Comparison of ENCODE assay signal across 16 cellular contexts in genomic region chr14:67370830-67371229, GRCh38. TPM values are rescaled to one million over a fixed set of nuclear protein-coding genes. Genes with fewer than 3 reads are reported as not detected.
A peak's percentile ranks its signal among the peaks of the same experiment; 100 is the strongest.
DNase-seq lines count a peak whose midpoint lies in the region; ATAC-seq and TF ChIP-seq lines count a peak whose summit lies in the region.
"Had no signal": no experiment of that assay in that cellular context is flagged by ENCODE, and none has a peak within 500 bp of the region (broad histone marks: within the 10 kb centered on the region; RNA-seq: fewer than 3 reads in every experiment).

No MANE protein-coding gene starts in this region.

- H4K5ac ChIP-seq in H9 (ENCODE audit: insufficient read length, low read depth, low read length) = no peak overlapping the region

- no peaks in the 10 kb centered on the region for H3K27me3 Mint-ChIP-seq in activated CD4-positive, alpha-beta T cell treated with anti-CD3 and anti-CD28 coated beads, Interleukin-2, amount 10 ng/mL, durations not matched to agents 24 days and 14 days
- no peaks in the 10 kb centered on the region for H3K27me3 Mint-ChIP-seq in activated CD4-positive, alpha-beta T cell treated with anti-CD3 and anti-CD28 coated beads, Interleukin-2, amount 10 ng/mL, durations not matched to agents 7 days and 5 days
- no peaks in the 10 kb centered on the region for H3K27me3 Mint-ChIP-seq in H9 (ENCODE audit: low read depth)
- no peaks in the 10 kb centered on the region for H3K27me3 Mint-ChIP-seq in activated T-helper 17 cell treated with anti-CD3 and anti-CD28 coated beads, Interleukin-2, amount 50 U/mL, for 72 hours
- H3K27me3 Mint-ChIP-seq: CD4-positive, CD25-positive, alpha-beta regulatory T cell had no signal

- no peak overlapping the region for H3K9ac ChIP-seq in H9 (ENCODE audit: extremely low read depth, insufficient read length, low read length)

- H3K27ac ChIP-seq in H9 (ENCODE audit: insufficient read length, low read depth, low read length) (no peak overlapping the region), osteoblast (ENCODE audit: low read depth, low read length) (peak overlapping the region; percentile 30)
- H3K27ac ChIP-seq: epithelial cell of prostate, pancreas, transverse colon had no signal

- H2BK20ac ChIP-seq in H9 (ENCODE audit: low read depth, low read length, poor library complexity, severe bottlenecking) = no peak overlapping the region

- H2BK5ac ChIP-seq in H9 (ENCODE audit: insufficient read length, low read length) = no peak overlapping the region

- TF ChIP-seq CTCF in H9 (conservative IDR thresholded peaks at IDR 0.05) (no peak), osteoblast (IDR thresholded peaks at IDR 0.05; ENCODE audit: extremely low read depth, low read depth, low read length) (no peak)

- no peak overlapping the region for H4K91ac ChIP-seq in H9 (ENCODE audit: insufficient read length, low read depth, low read length)

- H3K4me3 ChIP-seq in osteoblast (ENCODE audit: insufficient read depth, low read length) = no peak overlapping the region
- H3K4me3 ChIP-seq: pancreas, transverse colon had no signal

- peaks cover 71% of the 10 kb centered on the region for H3K36me3 Mint-ChIP-seq in activated CD4-positive, alpha-beta T cell treated with anti-CD3 and anti-CD28 coated beads, Interleukin-2, amount 10 ng/mL, durations not matched to agents 24 days and 14 days (ENCODE audit: low read depth)
- H3K36me3 Mint-ChIP-seq in activated CD4-positive, alpha-beta T cell treated with anti-CD3 and anti-CD28 coated beads, Interleukin-2, amount 10 ng/mL, durations not matched to agents 7 days and 5 days (ENCODE audit: low read depth) = peaks cover 57% of the 10 kb centered on the region
- H3K36me3 Mint-ChIP-seq in H9 (ENCODE audit: insufficient read depth in 1 of 3, low read depth in 3 of 3) = peaks cover 31 to 93% (median 76%) of the 10 kb centered on the region in 3 experiments; a peak in 6 of 7 replicates
- H3K36me3 Mint-ChIP-seq in activated T-helper 17 cell treated with anti-CD3 and anti-CD28 coated beads, Interleukin-2, amount 50 U/mL, for 72 hours (ENCODE audit: low read depth) = peaks cover 100% of the 10 kb centered on the region

- H3K14ac ChIP-seq in H9 (ENCODE audit: insufficient read depth, low read length) = no peak overlapping the region

- H2BK15ac ChIP-seq in H9 (ENCODE audit: low read depth, low read length) = no peak overlapping the region

- H3K4me3 Mint-ChIP-seq in activated CD4-positive, alpha-beta T cell treated with anti-CD3 and anti-CD28 coated beads, Interleukin-2, amount 10 ng/mL, durations not matched to agents 24 days and 14 days = peak overlapping the region; percentile 20
- no peak overlapping the region for H3K4me3 Mint-ChIP-seq in activated CD4-positive, alpha-beta T cell treated with anti-CD3 and anti-CD28 coated beads, Interleukin-2, amount 10 ng/mL, durations not matched to agents 7 days and 5 days
- H3K4me3 Mint-ChIP-seq in H9 = no peak overlapping the region
- peak overlapping the region; percentile 8 for H3K4me3 Mint-ChIP-seq in activated T-helper 17 cell treated with anti-CD3 and anti-CD28 coated beads, Interleukin-2, amount 50 U/mL, for 72 hours

- no peak overlapping the region for H3K18ac ChIP-seq in H9 (ENCODE audit: insufficient read length, low read depth, low read length)

- H2BK12ac ChIP-seq in H9 (ENCODE audit: insufficient read length, low read depth, low read length) = no peak overlapping the region

- H2AFZ ChIP-seq in H9 (ENCODE audit: low read length) (no peak overlapping the region), osteoblast (ENCODE audit: low read length) (no peak overlapping the region)

- DNase-seq in activated CD4-positive, alpha-beta T cell treated with anti-CD3 and anti-CD28 coated beads, Interleukin-2, amount 10 ng/mL, durations not matched to agents 24 days and 14 days = no peak
- no peak for DNase-seq in activated CD4-positive, alpha-beta T cell treated with anti-CD3 and anti-CD28 coated beads, Interleukin-2, amount 10 ng/mL, durations not matched to agents 7 days and 5 days
- DNase-seq in H9 (no peak), osteoblast (ENCODE audit: insufficient read length, low spot score, missing footprints) (no peak), head of caudate nucleus (no peak), anterior cingulate cortex (lab: John Stamatoyannopoulos, UW) (no peak)
- DNase-seq in activated CD8-positive, alpha-beta memory T cell treated with anti-CD3 and anti-CD28 coated beads, Interleukin-2, amount 50 U/mL, for 4 hours = no peak
- DNase-seq: activated CD4-positive, CD25-positive, alpha-beta regulatory T cell treated with anti-CD3 and anti-CD28 coated beads, Interleukin-2, amount 50 U/mL, for 72 hours; CD4-positive, CD25-positive, alpha-beta regulatory T cell; NCI-H1417 treated with DMSO at 0.1 percent for 48 hours; pancreas; SHP77; stimulated activated CD4-positive, alpha-beta T cell treated with anti-CD3 and anti-CD28 coated beads, Interleukin-4, amount 100 ng/mL, for 4 hours; transverse colon had no signal

- no peak overlapping the region for H2AK5ac ChIP-seq in H9 (ENCODE audit: insufficient read length, low read length)

- no CpG with 5 or more reads among the region's 5 CpGs for WGBS in H9 (ENCODE audit: extremely low coverage, insufficient read length, low lambda C conversion rate)

- POLR2A ChIA-PET in activated CD4-positive, alpha-beta T cell treated with anti-CD3 and anti-CD28 coated beads, Interleukin-2, amount 10 ng/mL, durations not matched to agents 7 days and 5 days (lab: Charles Lee) = no interaction called here

- no peaks in the 10 kb centered on the region for H3K27me3 ChIP-seq in H9 (ENCODE audit: insufficient read depth, low read length)
- no peaks in the 10 kb centered on the region for H3K27me3 ChIP-seq in osteoblast (ENCODE audit: insufficient read depth, low read length)
- H3K27me3 ChIP-seq: pancreas, transverse colon had no signal

- peaks cover 26% of the 10 kb centered on the region for H3K4me1 Mint-ChIP-seq in activated CD4-positive, alpha-beta T cell treated with anti-CD3 and anti-CD28 coated beads, Interleukin-2, amount 10 ng/mL, durations not matched to agents 24 days and 14 days
- H3K4me1 Mint-ChIP-seq in activated CD4-positive, alpha-beta T cell treated with anti-CD3 and anti-CD28 coated beads, Interleukin-2, amount 10 ng/mL, durations not matched to agents 7 days and 5 days = peaks cover 31% of the 10 kb centered on the region
- no peaks in the 10 kb centered on the region for H3K4me1 Mint-ChIP-seq in H9
- H3K4me1 Mint-ChIP-seq in activated T-helper 17 cell treated with anti-CD3 and anti-CD28 coated beads, Interleukin-2, amount 50 U/mL, for 72 hours = peaks cover 24% of the 10 kb centered on the region

- H3K4me1 ChIP-seq in H9 (ENCODE audit: insufficient read depth, low read length) = no peaks in the 10 kb centered on the region
- H3K4me1 ChIP-seq in osteoblast (ENCODE audit: insufficient read depth, low read length) = peaks cover 15% of the 10 kb centered on the region
- H3K4me1 ChIP-seq: transverse colon had no signal

- H3K23ac ChIP-seq in H9 (ENCODE audit: insufficient read length, low read depth, low read length) = no peak overlapping the region

- no peak overlapping the region for H3T11ph ChIP-seq in H9 (ENCODE audit: low read length)

- peaks cover 61% of the 10 kb centered on the region for H3K36me3 ChIP-seq in osteoblast (ENCODE audit: insufficient read depth, low read length)

- no peak overlapping the region for H3K4ac ChIP-seq in H9 (ENCODE audit: low read depth, low read length)

- intact Hi-C loops in activated CD4-positive, alpha-beta T cell treated with anti-CD3 and anti-CD28 coated beads, Interleukin-2, amount 10 ng/mL, durations not matched to agents 24 days and 14 days (cut with micrococcal nuclease) = no loop called here
- intact Hi-C loops in head of caudate nucleus (cut with DNase I) = no loop called here

- CTCF ChIA-PET in activated CD4-positive, alpha-beta T cell treated with anti-CD3 and anti-CD28 coated beads, Interleukin-2, amount 10 ng/mL, durations not matched to agents 7 days and 5 days (lab: Charles Lee) = interaction anchor here (3.0 kb wide), 1 partner anchor 11 kb away, joined by 9 read pairs; the partner anchor contains the start of genes ATP6V1D and EIF2S1

- H3K23me2 ChIP-seq in H9 (ENCODE audit: insufficient read length, low read depth, low read length, poor library complexity, severe bottlenecking) = no peaks in the 10 kb centered on the region

- H4K20me1 ChIP-seq in H9 (ENCODE audit: control insufficient read depth, insufficient read depth, insufficient read length) (no peaks in the 10 kb centered on the region), osteoblast (ENCODE audit: insufficient read depth, low read length) (peaks cover 10% of the 10 kb centered on the region)

- no peak overlapping the region for H2BK120ac ChIP-seq in H9 (ENCODE audit: low read depth, low read length, poor library complexity, severe bottlenecking)

- H3K79me2 ChIP-seq in H9 (ENCODE audit: insufficient read depth, low read length) (no peaks in the 10 kb centered on the region), osteoblast (ENCODE audit: insufficient read depth, low read length) (peaks cover 75% of the 10 kb centered on the region)

- H4K8ac ChIP-seq in H9 (replicated peaks; ENCODE audit: insufficient read length, low read depth, low read length) = no peak overlapping the region

- no peaks in the 10 kb centered on the region for H3K9me3 ChIP-seq in H9 (ENCODE audit: control insufficient read depth, low read depth, low read length)
- H3K9me3 ChIP-seq in osteoblast (ENCODE audit: low read depth, low read length) = no peaks in the 10 kb centered on the region
- H3K9me3 ChIP-seq: pancreas, transverse colon had no signal

- peak overlapping the region; percentile 16 for H3K27ac Mint-ChIP-seq in activated CD4-positive, alpha-beta T cell treated with anti-CD3 and anti-CD28 coated beads, Interleukin-2, amount 10 ng/mL, durations not matched to agents 24 days and 14 days
- H3K27ac Mint-ChIP-seq in activated CD4-positive, alpha-beta T cell treated with anti-CD3 and anti-CD28 coated beads, Interleukin-2, amount 10 ng/mL, durations not matched to agents 7 days and 5 days = no peak overlapping the region
- H3K27ac Mint-ChIP-seq in H9 = peak overlapping the region in 2 of 3 experiments; percentile 19 to 70; a peak in 3 of 7 replicates
- peak overlapping the region; percentile 31 for H3K27ac Mint-ChIP-seq in activated T-helper 17 cell treated with anti-CD3 and anti-CD28 coated beads, Interleukin-2, amount 50 U/mL, for 72 hours

- no peaks in the 10 kb centered on the region for H3K79me1 ChIP-seq in H9 (ENCODE audit: insufficient read depth, low read depth, low read length, poor library complexity, severe bottlenecking)

- peak; percentile 34 for ATAC-seq in activated T-helper 17 cell treated with anti-CD3 and anti-CD28 coated beads, Interleukin-2, amount 50 U/mL, for 72 hours (replicated peaks)

- no peaks in the 10 kb centered on the region for H3K9me3 Mint-ChIP-seq in activated CD4-positive, alpha-beta T cell treated with anti-CD3 and anti-CD28 coated beads, Interleukin-2, amount 10 ng/mL, durations not matched to agents 24 days and 14 days
- no peaks in the 10 kb centered on the region for H3K9me3 Mint-ChIP-seq in activated CD4-positive, alpha-beta T cell treated with anti-CD3 and anti-CD28 coated beads, Interleukin-2, amount 10 ng/mL, durations not matched to agents 7 days and 5 days
- no peaks in the 10 kb centered on the region for H3K9me3 Mint-ChIP-seq in H9
- H3K9me3 Mint-ChIP-seq in activated T-helper 17 cell treated with anti-CD3 and anti-CD28 coated beads, Interleukin-2, amount 50 U/mL, for 72 hours = no peaks in the 10 kb centered on the region
- H3K9me3 Mint-ChIP-seq: CD4-positive, CD25-positive, alpha-beta regulatory T cell had no signal

- H3K56ac ChIP-seq in H9 (ENCODE audit: insufficient read length, low read depth, low read length) = no peak overlapping the region

- no peak overlapping the region for H3K4me2 ChIP-seq in H9 (ENCODE audit: insufficient read depth, insufficient read length, low read length)
- no peak overlapping the region for H3K4me2 ChIP-seq in osteoblast (ENCODE audit: insufficient read depth, low read length)

RNA-seq across cellular contexts. Expression of gene EIF2S1, which starts 10.7 kb away (rescaled TPM):
- 255 and 268 TPM in 2 replicates for total RNA-seq in activated CD4-positive, alpha-beta T cell treated with anti-CD3 and anti-CD28 coated beads, Interleukin-2, amount 10 ng/mL, durations not matched to agents 24 days and 14 days
- total RNA-seq in activated CD4-positive, alpha-beta T cell treated with anti-CD3 and anti-CD28 coated beads, Interleukin-2, amount 10 ng/mL, durations not matched to agents 7 days and 5 days = 100 to 1,000 TPM; 114 to 115 TPM
- total RNA-seq in H9 (2021) (164 and 165 TPM in 2 replicates), osteoblast (127 and 152 TPM in 2 replicates)
- 100 to 1,000 TPM in 1 of 2 donors, 10 to 100 TPM in 1; 95.0 to 198 TPM for total RNA-seq in activated T-helper 17 cell treated with anti-CD3 and anti-CD28 coated beads, Interleukin-2, amount 50 U/mL, for 72 hours

RNA-seq across cellular contexts. Expression of gene ATP6V1D, which starts 11.2 kb away (rescaled TPM):
- 29.7 and 30.1 TPM in 2 replicates for total RNA-seq in activated CD4-positive, alpha-beta T cell treated with anti-CD3 and anti-CD28 coated beads, Interleukin-2, amount 10 ng/mL, durations not matched to agents 24 days and 14 days
- total RNA-seq in activated CD4-positive, alpha-beta T cell treated with anti-CD3 and anti-CD28 coated beads, Interleukin-2, amount 10 ng/mL, durations not matched to agents 7 days and 5 days = 10 to 100 TPM; 43.6 to 48.9 TPM
- total RNA-seq in H9 (2021) = 85.7 and 86.3 TPM in 2 replicates
- total RNA-seq in activated T-helper 17 cell treated with anti-CD3 and anti-CD28 coated beads, Interleukin-2, amount 50 U/mL, for 72 hours = 10 to 100 TPM; 28.0 to 31.1 TPM
- total RNA-seq in osteoblast = 111 and 140 TPM in 2 replicates

RNA-seq across cellular contexts. Expression of gene PLEK2, which starts 41.1 kb away (rescaled TPM):
- total RNA-seq in activated CD4-positive, alpha-beta T cell treated with anti-CD3 and anti-CD28 coated beads, Interleukin-2, amount 10 ng/mL, durations not matched to agents 24 days and 14 days = 0.95 and 1.7 TPM in 2 replicates
- 1 to 10 TPM in 1 of 2 experiments, under 1 TPM in 1; 0.45 to 1.1 TPM for total RNA-seq in activated CD4-positive, alpha-beta T cell treated with anti-CD3 and anti-CD28 coated beads, Interleukin-2, amount 10 ng/mL, durations not matched to agents 7 days and 5 days
- not detected in 2 replicates for total RNA-seq in H9 (2021)
- total RNA-seq in activated T-helper 17 cell treated with anti-CD3 and anti-CD28 coated beads, Interleukin-2, amount 50 U/mL, for 72 hours = 1 to 10 TPM; 1.5 to 6.8 TPM
- 1.2 and 2.5 TPM in 2 replicates for total RNA-seq in osteoblast
- total RNA-seq: CD4-positive, CD25-positive, alpha-beta regulatory T cell had no signal

Comparison
In these comparisons a context has a peak if more than half of its experiments do, and no peak if none do; other contexts are left out.
1. H3K4me3 Mint-ChIP-seq: peak in activated CD4-positive, alpha-beta T cell treated with anti-CD3 and anti-CD28 coated beads, Interleukin-2, amount 10 ng/mL, durations not matched to agents 24 days and 14 days (single experiment) and activated T-helper 17 cell treated with anti-CD3 and anti-CD28 coated beads, Interleukin-2, amount 50 U/mL, for 72 hours (single experiment); none in activated CD4-positive, alpha-beta T cell treated with anti-CD3 and anti-CD28 coated beads, Interleukin-2, amount 10 ng/mL, durations not matched to agents 7 days and 5 days (single experiment) and H9 (0 of 2).